In the genomic region with DNA sequence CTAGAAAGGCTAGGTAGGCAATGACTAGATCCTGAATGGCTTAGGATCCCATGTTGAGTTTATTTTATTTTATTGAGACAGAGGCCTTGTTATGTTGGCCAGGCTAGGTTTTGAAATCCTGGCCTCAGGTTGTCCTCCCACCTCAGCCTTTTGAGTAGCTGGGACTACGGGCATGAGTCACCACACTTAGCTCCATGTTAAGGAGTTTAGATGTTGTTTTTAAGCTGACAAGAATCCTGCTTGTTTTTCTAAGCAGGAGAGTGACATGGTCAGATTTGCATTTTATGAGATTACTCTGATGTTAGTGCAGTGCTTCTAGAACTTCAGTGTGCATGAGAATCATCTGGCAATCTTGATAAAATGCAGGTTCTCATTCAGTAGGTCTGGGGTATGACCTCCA, we compare ENCODE assay signal across 26 cellular contexts. TPM values are rescaled to one million over a fixed set of nuclear protein-coding genes. Genes with fewer than 3 reads are reported as not detected.
DNase-seq lines count a peak whose midpoint lies in the region; ATAC-seq, FAIRE-seq and TF ChIP-seq lines count a peak whose summit lies in the region.
"Had no signal": no experiment of that assay in that cellular context is flagged by ENCODE, and none has a peak within 500 bp of the region (broad histone marks: within the 10 kb centered on the region; RNA-seq: fewer than 3 reads in every experiment).

No MANE protein-coding gene starts in this region.

- ATAC-seq in GM19328 (IDR thresholded peaks at IDR 0.05; ENCODE audit: unreplicated experiment) (no peak), HepG2 (no peak)
- ATAC-seq: GM23338 had no signal

- POLR2A ChIA-PET in MCF 10A (lab: Yijun Ruan, JAX) (interaction anchor here (1.6 kb wide), 1 partner anchor 603 kb away, joined by 4 read pairs; no protein-coding TSS in a partner anchor), HepG2 (lab: Yijun Ruan, JAX) (no interaction called here)

- TF ChIP-seq CTCF in MCF 10A (IDR thresholded peaks at IDR 0.05; ENCODE audit: unreplicated experiment) (no peak), breast epithelium (IDR thresholded peaks at IDR 0.05) (no peak), epithelial cell of proximal tubule (conservative IDR thresholded peaks at IDR 0.05; ENCODE audit: low read depth, low read length) (no peak), HepG2 (CRISPR knock-in tag; IDR thresholded peaks at IDR 0.05) (no peak)

- peaks cover 24% of the 10 kb centered on the region for H3K4me1 Mint-ChIP-seq in MCF 10A (ENCODE audit: insufficient read depth, unreplicated experiment)
- H3K4me1 Mint-ChIP-seq: CD14-positive monocyte; CD8-positive, alpha-beta memory T cell; GM23338 had no signal

- H3K79me2 ChIP-seq in HepG2 (ENCODE audit: insufficient read depth, low read length) = no peaks in the 10 kb centered on the region

- H3K27ac Mint-ChIP-seq in MCF 10A (ENCODE audit: low read depth, unreplicated experiment) = peak overlapping the region; percentile 82
- H3K27ac Mint-ChIP-seq: CD14-positive monocyte, GM23338 had no signal

- H3K27ac ChIP-seq in breast epithelium = no peak overlapping the region
- H3K27ac ChIP-seq in HepG2 (ENCODE audit: extremely low read length, insufficient read depth, low read length) = no peak overlapping the region
- H3K27ac ChIP-seq: SK-N-MC had no signal

- H2AFZ ChIP-seq in HepG2 (ENCODE audit: low read length) = no peak overlapping the region
- H2AFZ ChIP-seq: GM23338 had no signal

- DNase-seq in MCF 10A (ENCODE audit: unreplicated experiment) (peak; percentile 65), breast epithelium (ENCODE audit: low spot score in 2 of 2) (no peak), epithelial cell of proximal tubule (ENCODE audit: low read depth) (peak; percentile 55), renal cortical epithelial cell (ENCODE audit: low read depth) (peak; percentile 97), HPDE6-E6E7 (ENCODE audit: extremely low spot score) (no peak), HepG2 (ENCODE audit: low spot score) (no peak)
- DNase-seq: 8988T; BE2C; Calu3; CD8-positive, alpha-beta memory T cell; MG63; NCI-H1105 treated with DMSO at 0.1 percent for 48 hours; NCI-H146; NCI-H1930; NCI-H2107; NCI-H446; NCI-H524 treated with DMSO at 0.1 percent for 48 hours; NCI-H774; SIG-M5 had no signal

- no peaks in the 10 kb centered on the region for H4K20me1 ChIP-seq in HepG2 (ENCODE audit: insufficient read depth, low read length)

- H3K36me3 Mint-ChIP-seq in MCF 10A (ENCODE audit: insufficient read depth, unreplicated experiment) = no peaks in the 10 kb centered on the region
- H3K36me3 Mint-ChIP-seq: CD14-positive monocyte had no signal

- no peak overlapping the region for H3K9ac ChIP-seq in HepG2 (ENCODE audit: insufficient read depth, low read depth, low read length)

- WGBS in HepG2 (ENCODE audit: low lambda C conversion rate) = 71% methylated on average over 1 of the region's 1 CpG

- TF ChIP-seq EP300 in HepG2 (IDR thresholded peaks at IDR 0.05; ENCODE audit: low read depth in 2 of 2, low read length in 2 of 2) = no peak
- no peak for TF ChIP-seq EP300 in HepG2 (CRISPR knock-in tag; IDR thresholded peaks at IDR 0.05; ENCODE audit: borderline replicate concordance)

- H3K4me3 ChIP-seq in breast epithelium (no peak overlapping the region), epithelial cell of proximal tubule (ENCODE audit: low read depth, low read length) (no peak overlapping the region), HepG2 (replicated peaks in 1 of 3; ENCODE audit: insufficient read depth in 1 of 3, low read depth in 2 of 3, low read length in 3 of 3) (no peak overlapping the region)
- H3K4me3 ChIP-seq: GM23338, HAP-1, MG63, SK-N-MC had no signal

- no peak overlapping the region for H3K4me2 ChIP-seq in HepG2 (ENCODE audit: low read depth, low read length)
- H3K4me2 ChIP-seq: GM23338 had no signal

- no peak for FAIRE-seq in HepG2 (lab: Jason Lieb, UNC)
- FAIRE-seq: GM18507 had no signal

- H3K4me3 Mint-ChIP-seq in MCF 10A (ENCODE audit: unreplicated experiment) = no peak overlapping the region
- H3K4me3 Mint-ChIP-seq: CD14-positive monocyte; CD8-positive, alpha-beta memory T cell; GM23338 had no signal

- TF ChIP-seq POLR2A in breast epithelium (IDR thresholded peaks at IDR 0.05) = no peak
- no peak for TF ChIP-seq POLR2A in HepG2 (IDR thresholded peaks at IDR 0.05; ENCODE audit: insufficient read depth in 1 of 2, low read depth in 2 of 2, low read length in 2 of 2)

- intact Hi-C loops in MCF 10A (cut with micrococcal nuclease) (no loop called here), breast epithelium (cut with DNase I; ENCODE audit: low total_unique reads) (no loop called here), HepG2 (cut with micrococcal nuclease; ENCODE audit: unreplicated experiment) (no loop called here)

- H3K36me3 ChIP-seq in breast epithelium = no peaks in the 10 kb centered on the region
- no peaks in the 10 kb centered on the region for H3K36me3 ChIP-seq in HepG2 (replicated peaks in 1 of 2; ENCODE audit: control insufficient read depth in 1 of 2, insufficient read depth in 2 of 2, low read length in 2 of 2)
- H3K36me3 ChIP-seq: BE2C, HAP-1, MG63 had no signal

- H3K9me3 Mint-ChIP-seq in MCF 10A (ENCODE audit: unreplicated experiment) = no peaks in the 10 kb centered on the region
- H3K9me3 Mint-ChIP-seq: CD14-positive monocyte; CD8-positive, alpha-beta memory T cell; GM23338 had no signal

- TF ChIP-seq RAD21 in HepG2 (CRISPR knock-in tag; IDR thresholded peaks at IDR 0.05) = no peak

- no peaks in the 10 kb centered on the region for H3K27me3 Mint-ChIP-seq in MCF 10A (ENCODE audit: insufficient read depth, unreplicated experiment)
- H3K27me3 Mint-ChIP-seq: CD8-positive, alpha-beta memory T cell had no signal

- H3K4me1 ChIP-seq in breast epithelium = no peaks in the 10 kb centered on the region
- H3K4me1 ChIP-seq in HepG2 (ENCODE audit: insufficient read depth, low read length) = peaks cover 10% of the 10 kb centered on the region
- H3K4me1 ChIP-seq: BE2C, HAP-1 had no signal

- in situ Hi-C loops in HepG2 (cut with HindIII; ENCODE audit: extremely low pct_ligation_motif_present, low pct_unique_long_range_greater_than_20kb) = no loop called here

- CTCF ChIA-PET in MCF 10A (lab: Yijun Ruan, JAX) = interaction anchor here (0.7 to 2.2 kb wide), 3 partner anchors 11 to 598 kb away, joined by 3 to 7 read pairs (median 3); no protein-coding TSS in a partner anchor
- CTCF ChIA-PET in HepG2 (lab: Yijun Ruan, JAX; ENCODE audit: low intra/inter-chr PET ratio, low total read pairs) = no interaction called here

- H3K9me3 ChIP-seq in breast epithelium (no peaks in the 10 kb centered on the region), HepG2 (ENCODE audit: low read length) (no peaks in the 10 kb centered on the region)
- H3K9me3 ChIP-seq: BE2C, HAP-1, MG63 had no signal

- BruUV-seq in MCF 10A (replicated peaks; lab: Mats Ljungman, UMichigan) = no TSS peak
- BruUV-seq in HepG2 (replicated peaks; lab: Mats Ljungman, UMichigan) = no TSS peak

- no peaks in the 10 kb centered on the region for H3K27me3 ChIP-seq in breast epithelium
- H3K27me3 ChIP-seq in HepG2 (ENCODE audit: control insufficient read depth in 1 of 2, insufficient read depth in 2 of 2, low read length in 2 of 2) = no peaks in the 10 kb centered on the region
- H3K27me3 ChIP-seq: BE2C, MG63 had no signal

TF ChIP-seq in HepG2, 621 proteins besides CTCF, POLR2A, EP300 and RAD21 (continues in another document):
- no peak for TF ChIP-seq GTF2F1 (IDR thresholded peaks at IDR 0.05; ENCODE audit: low read length)
- TF ChIP-seq TBP (CRISPR knock-in tag; IDR thresholded peaks at IDR 0.05) = no peak
- no peak for TF ChIP-seq ETV6 (CRISPR knock-in tag; conservative IDR thresholded peaks at IDR 0.05)
- TF ChIP-seq CHCHD3 (CRISPR knock-in tag; IDR thresholded peaks at IDR 0.05) = no peak
- TF ChIP-seq RFXAP (CRISPR knock-in tag; IDR thresholded peaks at IDR 0.05; ENCODE audit: borderline replicate concordance) = no peak
- TF ChIP-seq ESRRA (CRISPR knock-in tag; IDR thresholded peaks at IDR 0.05; ENCODE audit: low read depth) = no peak
- TF ChIP-seq SATB2 (CRISPR knock-in tag; IDR thresholded peaks at IDR 0.05) = no peak

RNA-seq across cellular contexts. Expression of a gene that starts 14.5 kb away (rescaled TPM):
- total RNA-seq in MCF 10A (2022) = not detected in 2 replicates
- total RNA-seq in breast epithelium = not detected
- total RNA-seq in epithelial cell of proximal tubule = 18.9 and 20.0 TPM in 2 replicates
- 41.0 and 74.6 TPM in 2 replicates for total RNA-seq in renal cortical epithelial cell
- total RNA-seq in HepG2 (2016; rRNA removed; fragmentation: Illumina TruSeq; extraction: Trizol) = 0.46 and 0.69 TPM in 2 replicates
- 0.44 and 0.51 TPM in 2 replicates for total RNA-seq in HepG2 (2016; cell fraction: cytosol; rRNA removed; fragmentation: Illumina TruSeq; extraction: Trizol; ENCODE audit: low read depth)
- 0.25 and 0.71 TPM in 2 replicates for total RNA-seq in HepG2 (2016; cell fraction: insoluble cytoplasmic fraction; rRNA removed; fragmentation: Illumina TruSeq; extraction: Trizol)
- total RNA-seq in HepG2 (2016; cell fraction: membrane; rRNA removed; fragmentation: Illumina TruSeq; extraction: Trizol) = 0.34 and 1.3 TPM in 2 replicates
- 1.2 and 1.6 TPM in 2 replicates for total RNA-seq in HepG2 (2016; cell fraction: nucleus; rRNA removed; fragmentation: Illumina TruSeq; extraction: Trizol)
- polyA plus RNA-seq in HepG2 (2011; rRNA removed) = 0.95 TPM in 2 replicates
- polyA plus RNA-seq in HepG2 (2011; cell fraction: cytosol; rRNA removed) = 0.17 and 0.32 TPM in 2 replicates
- polyA plus RNA-seq in HepG2 (2011; cell fraction: nucleus; rRNA removed) = 2.3 and 3.2 TPM in 2 replicates
- 0.12 and 0.42 TPM in 2 replicates for polyA plus RNA-seq in HepG2 (2012)
- 0.31 and 0.32 TPM in 2 replicates for polyA plus RNA-seq in HepG2 (2016; cell fraction: cytosol; fragmentation: Illumina TruSeq; extraction: Trizol; ENCODE audit: low read depth)
- 0.69 and 1.1 TPM in 2 replicates for polyA plus RNA-seq in HepG2 (2016; cell fraction: insoluble cytoplasmic fraction; fragmentation: Illumina TruSeq; extraction: Trizol; ENCODE audit: low read depth)
- polyA plus RNA-seq in HepG2 (2016; cell fraction: membrane; fragmentation: Illumina TruSeq; extraction: Trizol; ENCODE audit: low read depth) = 0.35 and 0.46 TPM in 2 replicates
- polyA plus RNA-seq in HepG2 (2016; cell fraction: nucleus; fragmentation: Illumina TruSeq; extraction: Trizol; ENCODE audit: insufficient read depth, low read depth) = 3.1 and 3.9 TPM in 2 replicates
- polyA minus RNA-seq in HepG2 (2011; rRNA and poly(A)+ RNA removed; ENCODE audit: low replicate concordance) = not detected in 2 replicates
- not detected in 2 replicates for polyA minus RNA-seq in HepG2 (2011; cell fraction: cytosol; rRNA and poly(A)+ RNA removed)
- 4.9 and 5.3 TPM in 2 replicates for polyA minus RNA-seq in HepG2 (2011; cell fraction: nucleus; rRNA and poly(A)+ RNA removed)
- total RNA-seq: CD8-positive, alpha-beta memory T cell; G401; GM23338 had no signal
- polyA plus RNA-seq: CD14-positive monocyte; CD8-positive, alpha-beta memory T cell; GM23338 had no signal

Comparison
In these comparisons a context has a peak if more than half of its experiments do, and no peak if none do; other contexts are left out.
1. DNase-seq: peak in MCF 10A (single experiment), epithelial cell of proximal tubule (single experiment) and renal cortical epithelial cell (single experiment); none in breast epithelium (0 of 2), HPDE6-E6E7 (single experiment) and HepG2 (single experiment).